Comparison of ENCODE assay signal across 23 cellular contexts in the genomic region with DNA sequence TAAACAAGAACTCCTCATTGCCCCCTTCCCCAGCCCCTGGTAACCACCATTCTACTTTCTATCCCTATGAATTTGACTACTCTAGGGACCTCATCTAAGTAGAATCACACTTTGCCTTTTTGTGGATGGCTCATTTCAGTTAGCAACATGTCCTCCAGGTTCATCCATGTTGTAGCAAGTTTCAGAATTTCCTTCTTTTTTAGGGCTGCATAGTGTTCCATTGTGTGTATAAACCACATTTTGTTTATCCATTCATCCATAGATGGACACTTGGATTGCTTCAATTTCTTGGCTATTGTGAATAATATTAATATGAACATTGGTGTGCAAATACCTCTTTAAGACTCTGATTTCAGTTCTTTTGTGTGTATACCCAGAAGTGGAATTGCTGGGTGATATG. TPM values are rescaled to one million over a fixed set of nuclear protein-coding genes. Genes with fewer than 3 reads are reported as not detected.
"Had no signal": no experiment of that assay in that cellular context is flagged by ENCODE, and none has a peak within 500 bp of the region (broad histone marks: within the 10 kb centered on the region; RNA-seq: fewer than 3 reads in every experiment).

No MANE protein-coding gene starts in this region.

- H3K4me3 Mint-ChIP-seq: activated CD4-positive, alpha-beta memory T cell treated with anti-CD3 and anti-CD28 coated beads for 36 hours; activated CD4-positive, alpha-beta T cell treated with anti-CD3 and anti-CD28 coated beads, Interleukin-2, amount 10 ng/mL, durations not matched to agents 7 days and 5 days; activated T-cell treated with anti-CD3 and anti-CD28 coated beads, Interleukin-2, amount 50 U/mL, for 72 hours had no signal

- ATAC-seq: activated T-cell treated with anti-CD3 and anti-CD28 coated beads, Interleukin-2, amount 50 U/mL, for 72 hours had no signal

- H3K27me3 Mint-ChIP-seq: activated CD4-positive, alpha-beta memory T cell treated with anti-CD3 and anti-CD28 coated beads for 36 hours; activated CD4-positive, alpha-beta T cell treated with anti-CD3 and anti-CD28 coated beads, Interleukin-2, amount 10 ng/mL, durations not matched to agents 7 days and 5 days had no signal

- H3K9me3 Mint-ChIP-seq: activated CD4-positive, alpha-beta memory T cell treated with anti-CD3 and anti-CD28 coated beads for 36 hours; activated CD4-positive, alpha-beta T cell treated with anti-CD3 and anti-CD28 coated beads, Interleukin-2, amount 10 ng/mL, durations not matched to agents 7 days and 5 days; activated T-cell treated with anti-CD3 and anti-CD28 coated beads, Interleukin-2, amount 50 U/mL, for 72 hours; activated T-helper 2 cell treated with anti-CD3 and anti-CD28 coated beads, Interferon-gamma antibody, Interleukin-2, Interleukin-4, amounts not matched to agents 10 μg/mL and 5 μg/mL and 100 μg/mL, durations not matched to agents 14 hours and 24 hours and 36 hours had no signal

- H3K27ac Mint-ChIP-seq: activated CD4-positive, alpha-beta memory T cell treated with anti-CD3 and anti-CD28 coated beads for 36 hours; activated CD4-positive, alpha-beta T cell treated with anti-CD3 and anti-CD28 coated beads, Interleukin-2, amount 10 ng/mL, durations not matched to agents 7 days and 5 days; activated T-cell treated with anti-CD3 and anti-CD28 coated beads, Interleukin-2, amount 50 U/mL, for 72 hours; activated T-helper 2 cell treated with anti-CD3 and anti-CD28 coated beads, Interferon-gamma antibody, Interleukin-2, Interleukin-4, amounts not matched to agents 10 μg/mL and 5 μg/mL and 100 μg/mL, durations not matched to agents 14 hours and 24 hours and 36 hours had no signal

- DNase-seq: activated CD4-positive, alpha-beta memory T cell treated with anti-CD3 and anti-CD28 coated beads for 36 hours; activated CD4-positive, alpha-beta T cell treated with anti-CD3 and anti-CD28 coated beads, Interleukin-2, amount 10 ng/mL, durations not matched to agents 7 days and 5 days; activated CD4-positive, CD25-positive, alpha-beta regulatory T cell; activated CD8-positive, alpha-beta memory T cell treated with anti-CD3 and anti-CD28 coated beads for 24 hours; activated gamma-delta T cell treated with Interleukin-2 at 50 U/mL for 16 hours; activated naive CD4-positive, alpha-beta T cell treated with anti-CD3 and anti-CD28 coated beads, Interleukin-2, amount 50 U/mL, for 16 hours; activated T-cell treated with anti-CD3 and anti-CD28 coated beads, Interleukin-2, amount 50 U/mL, for 72 hours; cerebellar nuclear complex; NCI-H1048; NCI-H146; NCI-H187 treated with DMSO at 0.1 percent for 48 hours; NCI-H2081 treated with DMSO at 0.1 percent for 48 hours; NCI-H446; NCI-H524; SHP77 treated with DMSO at 0.1 percent for 48 hours; T-helper 2 cell; T1000 had no signal

RNA-seq across cellular contexts. Expression of a gene that starts 36.2 kb away (rescaled TPM):
- total RNA-seq: activated T-helper 2 cell treated with anti-CD3 and anti-CD28 coated beads, Interferon-gamma antibody, Interleukin-2, Interleukin-4, amounts not matched to agents 10 μg/mL and 5 μg/mL and 100 μg/mL, durations not matched to agents 14 hours and 24 hours and 36 hours; LHCN-M2; M059J had no signal

RNA-seq across cellular contexts. Expression of a gene that starts 53.0 kb away (rescaled TPM):
- total RNA-seq: activated CD4-positive, alpha-beta memory T cell treated with anti-CD3 and anti-CD28 coated beads for 36 hours; activated CD4-positive, alpha-beta T cell treated with anti-CD3 and anti-CD28 coated beads, Interleukin-2, amount 10 ng/mL, durations not matched to agents 7 days and 5 days; activated T-helper 2 cell treated with anti-CD3 and anti-CD28 coated beads, Interferon-gamma antibody, Interleukin-2, Interleukin-4, amounts not matched to agents 10 μg/mL and 5 μg/mL and 100 μg/mL, durations not matched to agents 14 hours and 24 hours and 36 hours; cardiac septum; LHCN-M2; SK-MEL-5 had no signal
- polyA plus RNA-seq: adipose tissue had no signal
